9 cellular contexts compared by ENCODE assay signal in the genomic region with DNA sequence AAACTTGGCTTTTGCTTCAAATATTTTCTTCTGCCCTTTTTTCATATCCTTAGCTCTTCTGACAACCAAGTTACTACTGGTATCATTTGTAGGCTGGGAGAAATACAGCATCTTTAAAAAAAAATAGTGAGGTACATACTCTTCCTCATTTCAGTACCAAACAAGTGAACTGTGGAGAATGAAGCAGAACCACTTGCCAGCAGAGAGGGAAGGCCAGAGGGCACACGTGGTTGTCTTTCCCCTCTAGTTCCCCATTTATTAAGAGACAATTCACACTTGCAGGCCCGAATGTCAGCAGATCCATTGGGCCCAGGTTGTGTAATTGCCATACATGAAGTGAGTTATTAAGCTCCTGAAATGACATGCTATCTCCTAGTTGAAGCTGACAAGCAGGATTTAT. TPM values are rescaled to one million over a fixed set of nuclear protein-coding genes. Genes with fewer than 3 reads are reported as not detected.
A peak's percentile ranks its signal among the peaks of the same experiment; 100 is the strongest.
DNase-seq lines count a peak whose midpoint lies in the region; ATAC-seq and TF ChIP-seq lines count a peak whose summit lies in the region.
"Had no signal": no experiment of that assay in that cellular context is flagged by ENCODE, and none has a peak within 500 bp of the region (broad histone marks: within the 10 kb centered on the region; RNA-seq: fewer than 3 reads in every experiment).

No MANE protein-coding gene starts in this region.

- peak overlapping the region; percentile 99 for H3K27ac Mint-ChIP-seq in activated naive CD4-positive, alpha-beta T cell treated with anti-CD3 and anti-CD28 coated beads, Interleukin-2, amount 10 ng/mL, durations not matched to agents 7 days and 5 days
- peak overlapping the region; percentile 98 for H3K27ac Mint-ChIP-seq in activated CD4-positive, alpha-beta memory T cell treated with anti-CD3 and anti-CD28 coated beads for 36 hours
- H3K27ac Mint-ChIP-seq in type B pancreatic cell: peak overlapping the region; percentile 87

- peak overlapping the region; percentile 99 for H3K4me3 Mint-ChIP-seq in activated naive CD4-positive, alpha-beta T cell treated with anti-CD3 and anti-CD28 coated beads, Interleukin-2, amount 10 ng/mL, durations not matched to agents 7 days and 5 days
- H3K4me3 Mint-ChIP-seq in activated CD4-positive, alpha-beta memory T cell treated with anti-CD3 and anti-CD28 coated beads for 36 hours: peak overlapping the region; percentile 97
- H3K4me3 Mint-ChIP-seq in type B pancreatic cell: peak overlapping the region; percentile 72

- H3K9me3 Mint-ChIP-seq in activated naive CD4-positive, alpha-beta T cell treated with anti-CD3 and anti-CD28 coated beads, Interleukin-2, amount 10 ng/mL, durations not matched to agents 7 days and 5 days: no peaks in the 10 kb centered on the region
- H3K9me3 Mint-ChIP-seq in activated CD4-positive, alpha-beta memory T cell treated with anti-CD3 and anti-CD28 coated beads for 36 hours: no peaks in the 10 kb centered on the region
- no peaks in the 10 kb centered on the region for H3K9me3 Mint-ChIP-seq in type B pancreatic cell

- ATAC-seq in lower lobe of right lung (peak; percentile 6 to 41), HG02970 (IDR thresholded peaks at IDR 0.05; ENCODE audit: low FRiP score, unreplicated experiment) (no peak), HG03175 (IDR thresholded peaks at IDR 0.05; ENCODE audit: unreplicated experiment) (no peak)

- no peak for TF ChIP-seq CTCF in lower lobe of right lung (IDR thresholded peaks at IDR 0.05)
- TF ChIP-seq CTCF in type B pancreatic cell (conservative IDR thresholded peaks at IDR 0.05): no peak

- no peaks in the 10 kb centered on the region for H3K27me3 Mint-ChIP-seq in activated naive CD4-positive, alpha-beta T cell treated with anti-CD3 and anti-CD28 coated beads, Interleukin-2, amount 10 ng/mL, durations not matched to agents 7 days and 5 days
- H3K27me3 Mint-ChIP-seq in activated CD4-positive, alpha-beta memory T cell treated with anti-CD3 and anti-CD28 coated beads for 36 hours: no peaks in the 10 kb centered on the region
- no peaks in the 10 kb centered on the region for H3K27me3 Mint-ChIP-seq in type B pancreatic cell

- peaks cover 79% of the 10 kb centered on the region for H3K4me1 ChIP-seq in lower lobe of right lung

- intact Hi-C loops in activated CD4-positive, alpha-beta memory T cell treated with anti-CD3 and anti-CD28 coated beads for 36 hours (cut with micrococcal nuclease): loop anchor here (5.0 to 10.0 kb wide), 4 partner anchors 462 to 1270 kb away; a partner anchor contains a TSS
- intact Hi-C loops in lower lobe of right lung (cut with DNase I): no loop called here

- peak overlapping the region; percentile 80 for H3K4me3 ChIP-seq in lower lobe of right lung

- H3K4me1 Mint-ChIP-seq in activated naive CD4-positive, alpha-beta T cell treated with anti-CD3 and anti-CD28 coated beads, Interleukin-2, amount 10 ng/mL, durations not matched to agents 7 days and 5 days: peaks cover 85% of the 10 kb centered on the region
- H3K4me1 Mint-ChIP-seq in activated CD4-positive, alpha-beta memory T cell treated with anti-CD3 and anti-CD28 coated beads for 36 hours (ENCODE audit: low read depth): peaks cover 68% of the 10 kb centered on the region
- peaks cover 75% of the 10 kb centered on the region for H3K4me1 Mint-ChIP-seq in type B pancreatic cell (ENCODE audit: unreplicated experiment)

- H3K27me3 ChIP-seq in lower lobe of right lung (ENCODE audit: low read depth): no peaks in the 10 kb centered on the region

- POLR2A ChIA-PET in activated CD4-positive, alpha-beta memory T cell treated with anti-CD3 and anti-CD28 coated beads for 36 hours (lab: Charles Lee): interaction anchor here (0.9 to 5.1 kb wide), 6 partner anchors 9 to 153 kb away, joined by 3 to 25 read pairs (median 4); no protein-coding TSS in a partner anchor

- DNase-seq in activated naive CD4-positive, alpha-beta T cell treated with anti-CD3 and anti-CD28 coated beads, Interleukin-2, amount 10 ng/mL, durations not matched to agents 7 days and 5 days: no peak
- DNase-seq in activated naive CD4-positive, alpha-beta T cell treated with anti-CD3 and anti-CD28 coated beads, Interleukin-2, amount 50 U/mL, for 16 hours: no peak
- no peak for DNase-seq in activated CD4-positive, alpha-beta memory T cell treated with anti-CD3 and anti-CD28 coated beads for 36 hours
- DNase-seq in lower lobe of right lung (peak; percentile 72), type B pancreatic cell (ENCODE audit: extremely low spot score, unreplicated experiment) (no peak), NCI-H748 (lab: John Stamatoyannopoulos, UW; ENCODE audit: unreplicated experiment) (no peak)

- peak overlapping the region; percentile 93 for H3K27ac ChIP-seq in lower lobe of right lung
- H3K27ac ChIP-seq: C4-2B had no signal

- CTCF ChIA-PET in activated naive CD4-positive, alpha-beta T cell treated with anti-CD3 and anti-CD28 coated beads, Interleukin-2, amount 10 ng/mL, durations not matched to agents 7 days and 5 days (lab: Charles Lee): interaction anchor here (0.9 to 1.9 kb wide), 3 partner anchors 21 to 94 kb away, joined by 4 to 5 read pairs (median 4); no protein-coding TSS in a partner anchor
- CTCF ChIA-PET in activated CD4-positive, alpha-beta memory T cell treated with anti-CD3 and anti-CD28 coated beads for 36 hours (lab: Charles Lee): interaction anchor here (0.9 to 1.7 kb wide), 5 partner anchors 11 to 113 kb away, joined by 3 to 9 read pairs (median 3); no protein-coding TSS in a partner anchor

- no peaks in the 10 kb centered on the region for H3K36me3 ChIP-seq in lower lobe of right lung

- H3K9me3 ChIP-seq in lower lobe of right lung: no peaks in the 10 kb centered on the region

- H3K36me3 Mint-ChIP-seq in activated naive CD4-positive, alpha-beta T cell treated with anti-CD3 and anti-CD28 coated beads, Interleukin-2, amount 10 ng/mL, durations not matched to agents 7 days and 5 days: peaks cover 32% of the 10 kb centered on the region
- H3K36me3 Mint-ChIP-seq in activated CD4-positive, alpha-beta memory T cell treated with anti-CD3 and anti-CD28 coated beads for 36 hours: peaks cover 48% of the 10 kb centered on the region
- H3K36me3 Mint-ChIP-seq in type B pancreatic cell: peaks cover 6% of the 10 kb centered on the region

RNA-seq across cellular contexts. Expression of a gene that starts 3.2 kb away (rescaled TPM):
- 10 to 100 TPM; 69.9 to 72.2 TPM for total RNA-seq in activated CD4-positive, alpha-beta memory T cell treated with anti-CD3 and anti-CD28 coated beads for 36 hours
- 80.1 TPM for total RNA-seq in lower lobe of right lung
- 31.7 and 78.9 TPM in 2 replicates for total RNA-seq in type B pancreatic cell (ENCODE audit: low replicate concordance)

RNA-seq across cellular contexts. Expression of a gene that starts 39.9 kb away (rescaled TPM):
- not detected for total RNA-seq in activated CD4-positive, alpha-beta memory T cell treated with anti-CD3 and anti-CD28 coated beads for 36 hours
- total RNA-seq in lower lobe of right lung: not detected
- total RNA-seq in type B pancreatic cell (ENCODE audit: low replicate concordance): 0.21 and 3.4 TPM in 2 replicates

Comparison
In these comparisons a context has a peak if more than half of its experiments do, and no peak if none do; other contexts are left out.
1. ATAC-seq: peak in lower lobe of right lung (2 of 2); none in HG02970 (single experiment) and HG03175 (single experiment).
2. Peak in every context shown above with its lines, with median percentiles within 50 percentile points of each other: H3K27ac Mint-ChIP-seq and H3K4me3 Mint-ChIP-seq.